In the genomic region with DNA sequence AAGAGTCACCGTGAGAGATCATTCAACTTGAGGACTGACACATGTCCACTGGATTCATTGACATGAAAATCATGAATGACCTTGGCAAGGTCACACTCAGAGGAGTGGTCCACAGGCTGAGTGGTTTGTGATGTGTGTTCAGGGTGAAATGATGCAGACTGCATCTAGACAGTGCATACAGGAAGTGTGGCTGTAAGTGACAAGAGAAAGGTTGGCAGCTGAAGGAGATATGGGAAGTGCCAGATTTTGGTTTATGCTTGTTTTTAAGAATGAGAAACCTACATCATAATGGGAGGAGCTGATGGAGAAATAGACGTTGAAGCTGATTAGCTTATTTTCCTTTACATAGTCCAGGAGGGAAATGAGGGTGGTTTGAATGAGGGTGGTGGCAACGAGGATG, we compare ENCODE assay signal across 17 cellular contexts.
"Had no signal": no experiment of that assay in that cellular context is flagged by ENCODE, and none has a peak within 500 bp of the region (broad histone marks: within the 10 kb centered on the region; RNA-seq: fewer than 3 reads in every experiment).

No MANE protein-coding gene starts in this region.

- H3K4me3 Mint-ChIP-seq: activated T-helper 17 cell treated with anti-CD3 and anti-CD28 coated beads, Interleukin-2, amount 50 U/mL, for 72 hours; neural progenitor cell had no signal

- H3K27me3 ChIP-seq: ascending aorta, breast epithelium, neural progenitor cell, pancreas, spleen, thyroid gland had no signal

- ATAC-seq: activated T-helper 17 cell treated with anti-CD3 and anti-CD28 coated beads, Interleukin-2, amount 50 U/mL, for 72 hours; pancreas; sciatic nerve had no signal

- H3K27ac Mint-ChIP-seq: activated T-helper 17 cell treated with anti-CD3 and anti-CD28 coated beads, Interleukin-2, amount 50 U/mL, for 72 hours; neural progenitor cell had no signal

- H3K27ac ChIP-seq: ascending aorta, breast epithelium, neural progenitor cell, pancreas, spleen, thyroid gland, WERI-Rb-1 had no signal

- H3K4me3 ChIP-seq: ascending aorta, breast epithelium, lung, neural progenitor cell, pancreas, spleen, thyroid gland had no signal

- H3K27me3 Mint-ChIP-seq: activated T-helper 17 cell treated with anti-CD3 and anti-CD28 coated beads, Interleukin-2, amount 50 U/mL, for 72 hours had no signal

- FAIRE-seq: endometrium, pancreas, urothelium cell line had no signal

- DNase-seq: activated CD4-positive, alpha-beta T cell treated with anti-CD3 and anti-CD28 coated beads for 4 hours; activated naive CD4-positive, alpha-beta T cell treated with Interleukin-2 at 50 U/mL for 16 hours; islet precursor cell; midbrain; pancreas; spleen; T1000; thyroid gland; WERI-Rb-1 had no signal

- H3K9me3 Mint-ChIP-seq: activated T-helper 17 cell treated with anti-CD3 and anti-CD28 coated beads, Interleukin-2, amount 50 U/mL, for 72 hours; neural progenitor cell had no signal

- H3K4me1 ChIP-seq: breast epithelium, neural progenitor cell, thyroid gland had no signal

- H3K4me1 Mint-ChIP-seq: activated T-helper 17 cell treated with anti-CD3 and anti-CD28 coated beads, Interleukin-2, amount 50 U/mL, for 72 hours had no signal

- H3K9me3 ChIP-seq: ascending aorta, breast epithelium, pancreas, spleen, thyroid gland had no signal

- H3K36me3 ChIP-seq: ascending aorta, breast epithelium, neural progenitor cell, pancreas, spleen, thyroid gland, WERI-Rb-1 had no signal

- H3K36me3 Mint-ChIP-seq: neural progenitor cell had no signal
